ENCODE assay signal across 17 cellular contexts in the genomic region with DNA sequence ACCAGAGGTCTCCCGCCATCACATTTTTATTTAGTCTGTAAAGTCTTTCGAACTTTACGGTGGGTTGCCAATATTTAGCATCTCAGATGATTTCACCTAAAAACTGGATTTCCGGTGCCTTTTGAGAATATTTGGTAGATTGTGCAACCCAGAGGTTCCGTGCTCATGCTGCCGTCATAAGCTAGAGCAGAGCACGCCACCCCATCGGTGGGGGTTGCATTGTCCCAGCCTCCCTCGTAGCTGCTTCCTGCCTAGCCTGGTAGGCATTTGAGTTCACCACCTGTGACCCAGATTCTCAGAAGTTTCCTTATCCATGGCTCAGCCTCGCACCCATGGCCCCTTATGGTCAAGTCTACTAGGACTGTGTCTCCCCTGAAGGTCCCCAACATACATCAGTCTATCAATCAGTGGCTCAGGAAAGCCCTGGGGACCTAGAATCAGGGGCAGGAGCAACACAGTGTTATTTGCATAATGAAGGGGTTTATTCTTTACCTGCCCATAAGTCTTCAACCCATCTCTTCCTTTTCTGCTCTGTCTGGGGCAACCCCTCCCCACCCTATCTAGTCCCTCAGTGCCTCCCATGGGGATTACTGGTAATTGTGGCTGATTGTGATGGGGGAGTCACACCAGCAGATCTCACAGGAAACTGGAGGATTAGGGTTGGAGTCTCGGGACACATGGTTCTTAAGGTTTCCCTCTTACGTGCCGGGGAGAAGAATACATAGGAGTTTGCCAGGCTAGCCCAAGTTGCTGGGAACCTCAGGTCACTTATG.
A peak's percentile ranks its signal among the peaks of the same experiment; 100 is the strongest.
DNase-seq lines count a peak whose midpoint lies in the region; TF ChIP-seq lines count a peak whose summit lies in the region.
"Had no signal": no experiment of that assay in that cellular context is flagged by ENCODE, and none has a peak within 500 bp of the region (broad histone marks: within the 10 kb centered on the region; RNA-seq: fewer than 3 reads in every experiment).

No MANE protein-coding gene starts in this region.

- no peak for TF ChIP-seq POLR2A in lower leg skin (IDR thresholded peaks at IDR 0.05)

- peak overlapping the region in 8 of 11 experiments; percentile 14 to 52 (median 42); a peak in 15 of 22 replicates for H3K4me2 ChIP-seq in BLaER1 treated with 17β-estradiol and CSF1 and Interleukin-3, amounts not matched to agents 10 nM and 100 nM
- H3K4me2 ChIP-seq: SK-N-SH had no signal

- H3K36me3 Mint-ChIP-seq in glutamatergic neuron (ENCODE audit: unreplicated experiment): no peaks in the 10 kb centered on the region
- H3K36me3 Mint-ChIP-seq: CD8-positive, alpha-beta memory T cell had no signal

- intact Hi-C loops in lower leg skin (cut with DNase I; ENCODE audit: low total_unique reads): no loop called here
- intact Hi-C loops in tibial artery (cut with DNase I; ENCODE audit: low total_unique reads): no loop called here

- no peak overlapping the region for H3K27ac ChIP-seq in BLaER1 treated with 17β-estradiol and CSF1 and Interleukin-3, amounts not matched to agents 10 nM and 100 nM
- H3K27ac ChIP-seq in tibial artery: no peak overlapping the region

- H3K27me3 ChIP-seq in BLaER1 treated with 17β-estradiol and CSF1 and Interleukin-3, amounts not matched to agents 10 nM and 100 nM: no peaks in the 10 kb centered on the region
- H3K27me3 ChIP-seq in tibial artery: peaks cover 0 to 33% of the 10 kb centered on the region in 2 donors

- WGBS in lower leg skin, 2 donors: 79% methylated on average over 13 of the region's 13 CpGs

- no peak overlapping the region for H3K4me3 ChIP-seq in BLaER1 treated with 17β-estradiol and CSF1 and Interleukin-3, amounts not matched to agents 10 nM and 100 nM
- H3K4me3 ChIP-seq in lower leg skin (ENCODE audit: low read depth, poor library complexity, severe bottlenecking) (no peak overlapping the region), tibial artery (no peak overlapping the region)

- peaks cover 1% of the 10 kb centered on the region for H3K27me3 Mint-ChIP-seq in glutamatergic neuron (ENCODE audit: unreplicated experiment)

- peaks cover 0 to 15% (median 10%) of the 10 kb centered on the region in 10 experiments; a peak in 14 of 20 replicates for H3K4me1 ChIP-seq in BLaER1 treated with 17β-estradiol and CSF1 and Interleukin-3, amounts not matched to agents 10 nM and 100 nM
- H3K4me1 ChIP-seq in tibial artery: no peaks in the 10 kb centered on the region

- no peaks in the 10 kb centered on the region for H3K9me3 Mint-ChIP-seq in glutamatergic neuron (ENCODE audit: unreplicated experiment)
- H3K9me3 Mint-ChIP-seq: CD8-positive, alpha-beta memory T cell; T-helper 1 cell treated with Interleukin-12 subunit alpha and Interleukin-12 subunit beta and Interleukin-4 antibody, amounts not matched to agents 30 μg/mL and 1 μg/mL, for 36 hours had no signal

- no peak overlapping the region for H3K27ac Mint-ChIP-seq in glutamatergic neuron (ENCODE audit: unreplicated experiment)
- H3K27ac Mint-ChIP-seq: CD8-positive, alpha-beta memory T cell; T-helper 1 cell treated with Interleukin-12 subunit alpha and Interleukin-12 subunit beta and Interleukin-4 antibody, amounts not matched to agents 30 μg/mL and 1 μg/mL, for 36 hours had no signal

- no peaks in the 10 kb centered on the region for H3K9me3 ChIP-seq in BLaER1 treated with 17β-estradiol and CSF1 and Interleukin-3, amounts not matched to agents 10 nM and 100 nM (replicated peaks in 1 of 11)
- H3K9me3 ChIP-seq in tibial artery: no peaks in the 10 kb centered on the region
- H3K9me3 ChIP-seq: SK-N-SH had no signal

- DNase-seq in NCI-H526 treated with DMSO at 0.1 percent for 48 hours (lab: John Stamatoyannopoulos, UW): peak; percentile 18
- DNase-seq in NOMO-1 treated with dmso at 0.1 percent for 144 hours (lab: John Stamatoyannopoulos, UW; ENCODE audit: unreplicated experiment): peak; percentile 22
- DNase-seq in glutamatergic neuron: no peak
- DNase-seq in lower leg skin (ENCODE audit: low spot score in 2 of 2): no peak
- DNase-seq in NCI-H446 treated with DMSO at 0.1 percent for 48 hours (lab: John Stamatoyannopoulos, UW): no peak
- no peak for DNase-seq in tibial artery
- no peak for DNase-seq in NCI-H1417 treated with DMSO at 0.1 percent for 48 hours (lab: John Stamatoyannopoulos, UW)
- DNase-seq: C1 segment of cervical spinal cord; CD8-positive, alpha-beta memory T cell; DMS79 treated with DMSO at 0.1 percent for 48 hours; Karpas-422; NCI-H2029; PC-3; SK-N-SH; SW 1271 had no signal

- peaks cover 0 to 10% (median 0%) of the 10 kb centered on the region in 11 experiments; a peak in 2 of 22 replicates for H4K20me1 ChIP-seq in BLaER1 treated with 17β-estradiol and CSF1 and Interleukin-3, amounts not matched to agents 10 nM and 100 nM

- H3K9ac ChIP-seq in BLaER1 treated with 17β-estradiol and CSF1 and Interleukin-3, amounts not matched to agents 10 nM and 100 nM: no peak overlapping the region
- H3K9ac ChIP-seq: SK-N-SH had no signal

- H3K4me1 Mint-ChIP-seq in glutamatergic neuron (ENCODE audit: low read depth, unreplicated experiment): peaks cover 12% of the 10 kb centered on the region
- H3K4me1 Mint-ChIP-seq: CD8-positive, alpha-beta memory T cell had no signal

- H3K36me3 ChIP-seq in BLaER1 treated with 17β-estradiol and CSF1 and Interleukin-3, amounts not matched to agents 10 nM and 100 nM: no peaks in the 10 kb centered on the region
- H3K36me3 ChIP-seq in tibial artery: no peaks in the 10 kb centered on the region

- TF ChIP-seq CTCF in glutamatergic neuron (IDR thresholded peaks at IDR 0.05; ENCODE audit: partially characterized antibody, unreplicated experiment) (no peak), lower leg skin (IDR thresholded peaks at IDR 0.05) (no peak), tibial artery (IDR thresholded peaks at IDR 0.05) (no peak)

- peak overlapping the region; percentile 20 for H3K4me3 Mint-ChIP-seq in glutamatergic neuron (ENCODE audit: unreplicated experiment)
- H3K4me3 Mint-ChIP-seq: CD8-positive, alpha-beta memory T cell; T-helper 1 cell treated with Interleukin-12 subunit alpha and Interleukin-12 subunit beta and Interleukin-4 antibody, amounts not matched to agents 30 μg/mL and 1 μg/mL, for 36 hours had no signal

Comparison
In these comparisons a context has a peak if more than half of its experiments do, and no peak if none do; other contexts are left out.
1. DNase-seq: peak in NCI-H526 treated with DMSO at 0.1 percent for 48 hours (single experiment) and NOMO-1 treated with dmso at 0.1 percent for 144 hours (single experiment); none in glutamatergic neuron (single experiment), lower leg skin (0 of 2), NCI-H446 treated with DMSO at 0.1 percent for 48 hours (single experiment), tibial artery (0 of 2) and NCI-H1417 treated with DMSO at 0.1 percent for 48 hours (single experiment).